ENCODE assay signal across 8 cellular contexts in genomic region chr19:49150106-49150943, GRCh38. TPM values are rescaled to one million over a fixed set of nuclear protein-coding genes. Genes with fewer than 3 reads are reported as not detected.
A peak's percentile ranks its signal among the peaks of the same experiment; 100 is the strongest.
DNase-seq lines count a peak whose midpoint lies in the region; ATAC-seq and TF ChIP-seq lines count a peak whose summit lies in the region.

No MANE protein-coding gene starts in this region.

- DNase-seq in Caco-2 (peak; percentile 92 to 96), NOMO-1 treated with DMSO at 0.1 percent for 48 hours (lab: John Stamatoyannopoulos, UW; ENCODE audit: unreplicated experiment) (peak; percentile 83), fibroblast of gingiva (ENCODE audit: low read depth) (peak; percentile 75), mucosa of gallbladder (ENCODE audit: low spot score) (peak; percentile 92), thyroid gland (peak; percentile 88 to 89)
- peak; percentile 41 for DNase-seq in activated T-cell treated with anti-CD3 and anti-CD28 coated beads, Interleukin-2, amount 50 U/mL, for 4 hours

- POLR2A ChIA-PET in Caco-2 (lab: Charles Lee) = interaction anchor here (0.5 to 2.1 kb wide), 6 partner anchors 22 to 514 kb away, joined by 3 to 14 read pairs (median 3); partner anchors contain the start of genes KCNA7 and NTF4

- intact Hi-C loops in Caco-2 (cut with micrococcal nuclease; ENCODE audit: unreplicated experiment) = loop anchor here (2.0 kb wide), 1 partner anchor 58 kb away; no protein-coding TSS in a partner anchor
- intact Hi-C loops in thyroid gland (cut with DNase I) = loop anchor here (5.0 kb wide), 2 partner anchors 33 to 47 kb away; partner anchors contain the start of genes C19orf73 and PPFIA3

- H3K4me1 ChIP-seq in Caco-2 = peaks cover 13% of the 10 kb centered on the region
- H3K4me1 ChIP-seq in HUES6 (ENCODE audit: control insufficient read depth, insufficient read depth, low read length) = peaks cover 28% of the 10 kb centered on the region
- H3K4me1 ChIP-seq in thyroid gland = peaks cover 23 to 35% of the 10 kb centered on the region in 2 donors

- H3K27me3 Mint-ChIP-seq in Caco-2 (ENCODE audit: insufficient read depth, unreplicated experiment) = no peaks in the 10 kb centered on the region
- peaks cover 79% of the 10 kb centered on the region for H3K27me3 Mint-ChIP-seq in activated T-cell treated with anti-CD3 and anti-CD28 coated beads, Interleukin-2, amount 50 U/mL, for 4 hours (ENCODE audit: low read depth)

- H3K27ac ChIP-seq in HUES6 (ENCODE audit: low read depth, low read length) (peak overlapping the region; percentile 89), thyroid gland (peak overlapping the region; percentile 51 to 84 (median 83))

- TSS peak; percentile 71 for BruUV-seq in Caco-2 (replicated peaks; lab: Mats Ljungman, UMichigan)

- peaks cover 30% of the 10 kb centered on the region for H3K4me1 Mint-ChIP-seq in Caco-2 (ENCODE audit: low read depth, unreplicated experiment)
- H3K4me1 Mint-ChIP-seq in activated T-cell treated with anti-CD3 and anti-CD28 coated beads, Interleukin-2, amount 50 U/mL, for 4 hours (ENCODE audit: low read depth) = peaks cover 23% of the 10 kb centered on the region

- 1% methylated on average over 25 to 30 of the region's 75 CpGs for WGBS in thyroid gland, 2 donors

- H3K9ac ChIP-seq in HUES6 (ENCODE audit: low read length) = peak overlapping the region; percentile 85

- H3K36me3 ChIP-seq in Caco-2 (ENCODE audit: control insufficient read depth, insufficient read depth, low read length) (no peaks in the 10 kb centered on the region), HUES6 (ENCODE audit: control insufficient read depth, insufficient read depth, low read length) (no peaks in the 10 kb centered on the region), thyroid gland (no peaks in the 10 kb centered on the region)

- H3K4me3 ChIP-seq in Caco-2 (ENCODE audit: low read depth, low read length) (peak overlapping the region; percentile 69), HUES6 (ENCODE audit: low read depth, low read length) (peak overlapping the region; percentile 92), thyroid gland (replicated peaks in 1 of 3) (peak overlapping the region; percentile 27 to 60 (median 49))

- H3K9me3 ChIP-seq in Caco-2 (no peaks in the 10 kb centered on the region), HUES6 (ENCODE audit: control insufficient read depth, insufficient read depth, low read depth, low read length) (no peaks in the 10 kb centered on the region), thyroid gland (no peaks in the 10 kb centered on the region)

- TF ChIP-seq CTCF in Caco-2 (IDR thresholded peaks at IDR 0.05; ENCODE audit: insufficient read depth in 1 of 2, low read depth in 1 of 2, low read length in 1 of 2, severe bottlenecking in 1 of 2, unreplicated experiment in 1 of 2) (no peak), thyroid gland (IDR thresholded peaks at IDR 0.05) (peak in 1 of 6 experiments; percentile 11)

- ATAC-seq in activated T-cell treated with anti-CD3 and anti-CD28 coated beads, Interleukin-2, amount 50 U/mL, for 4 hours = no peak
- ATAC-seq in HG03175 (IDR thresholded peaks at IDR 0.05; ENCODE audit: unreplicated experiment) = no peak

- peaks cover 13% of the 10 kb centered on the region for H3K9me3 Mint-ChIP-seq in Caco-2 (ENCODE audit: unreplicated experiment)
- H3K9me3 Mint-ChIP-seq in activated T-cell treated with anti-CD3 and anti-CD28 coated beads, Interleukin-2, amount 50 U/mL, for 4 hours = peaks cover 5% of the 10 kb centered on the region

- peak in 1 of 2 donors; percentile 62 for TF ChIP-seq POLR2A in thyroid gland (IDR thresholded peaks at IDR 0.05)

- H3K4me3 Mint-ChIP-seq in Caco-2 (ENCODE audit: unreplicated experiment) = peak overlapping the region; percentile 91
- H3K4me3 Mint-ChIP-seq in activated T-cell treated with anti-CD3 and anti-CD28 coated beads, Interleukin-2, amount 50 U/mL, for 4 hours = peak overlapping the region; percentile 75

- CTCF ChIA-PET in Caco-2 (lab: Charles Lee) = interaction anchor here (0.6 to 4.6 kb wide), 10 partner anchors 23 to 490 kb away, joined by 4 to 38 read pairs (median 7); partner anchors contain the start of genes LIN7B and PPFIA3

- H3K36me3 Mint-ChIP-seq in Caco-2 (ENCODE audit: insufficient read depth, unreplicated experiment) = peaks cover 58% of the 10 kb centered on the region
- H3K36me3 Mint-ChIP-seq in activated T-cell treated with anti-CD3 and anti-CD28 coated beads, Interleukin-2, amount 50 U/mL, for 4 hours (ENCODE audit: insufficient read depth) = no peaks in the 10 kb centered on the region

- no peaks in the 10 kb centered on the region for H3K27me3 ChIP-seq in Caco-2 (replicated peaks; ENCODE audit: control insufficient read depth, insufficient read depth, low read length)
- H3K27me3 ChIP-seq in HUES6 (ENCODE audit: control insufficient read depth, insufficient read depth, low read length) = peaks cover 27% of the 10 kb centered on the region
- H3K27me3 ChIP-seq in thyroid gland = no peaks in the 10 kb centered on the region

- peak overlapping the region; percentile 61 for H3K27ac Mint-ChIP-seq in Caco-2 (ENCODE audit: unreplicated experiment)

RNA-seq across cellular contexts. Expression of gene HRC, which starts 4.9 kb away (rescaled TPM):
- total RNA-seq in Caco-2 (2022) = not detected in 2 replicates
- not detected for total RNA-seq in activated T-cell treated with anti-CD3 and anti-CD28 coated beads, Interleukin-2, amount 50 U/mL, for 4 hours
- 2.1 TPM for total RNA-seq in mucosa of gallbladder
- total RNA-seq in thyroid gland = 1 to 10 TPM; 1.1 to 4.1 (median 2.1) TPM

RNA-seq across cellular contexts. Expression of gene TRPM4, which starts 7.3 kb away (rescaled TPM):
- total RNA-seq in Caco-2 (2022) = 27.8 and 31.4 TPM in 2 replicates
- under 1 TPM; 0.37 to 0.43 (median 0.38) TPM for total RNA-seq in activated T-cell treated with anti-CD3 and anti-CD28 coated beads, Interleukin-2, amount 50 U/mL, for 4 hours
- total RNA-seq in mucosa of gallbladder = 145 TPM
- total RNA-seq in thyroid gland = 10 to 100 TPM; 18.4 to 36.4 (median 26.1) TPM

RNA-seq across cellular contexts. Expression of gene PPFIA3, which starts 31.0 kb away (rescaled TPM):
- total RNA-seq in Caco-2 (2022) = 11.8 and 12.7 TPM in 2 replicates
- total RNA-seq in activated T-cell treated with anti-CD3 and anti-CD28 coated beads, Interleukin-2, amount 50 U/mL, for 4 hours = 1 to 10 TPM; 3.4 to 5.0 (median 4.0) TPM
- total RNA-seq in mucosa of gallbladder = 9.7 TPM
- total RNA-seq in thyroid gland = 1 to 10 TPM; 4.6 to 7.4 (median 5.3) TPM

RNA-seq across cellular contexts. Expression of gene C19orf73, which starts 31.4 kb away (rescaled TPM):
- total RNA-seq in Caco-2 (2022) (1.7 and 2.1 TPM in 2 replicates), mucosa of gallbladder (2.7 TPM), thyroid gland (10 to 100 TPM in 1 of 4 donors, 1 to 10 TPM in 3; 1.7 to 13.4 (median 6.1) TPM)
- 1 to 10 TPM; 1.5 to 2.9 (median 2.6) TPM for total RNA-seq in activated T-cell treated with anti-CD3 and anti-CD28 coated beads, Interleukin-2, amount 50 U/mL, for 4 hours

RNA-seq across cellular contexts. Expression of gene LIN7B, which starts 36.2 kb away (rescaled TPM):
- total RNA-seq in Caco-2 (2022) = 11.8 and 12.7 TPM in 2 replicates
- 1 to 10 TPM; 4.0 to 6.3 (median 4.2) TPM for total RNA-seq in activated T-cell treated with anti-CD3 and anti-CD28 coated beads, Interleukin-2, amount 50 U/mL, for 4 hours
- total RNA-seq in mucosa of gallbladder = 6.8 TPM
- total RNA-seq in thyroid gland = 10 to 100 TPM; 10.5 to 17.7 (median 13.8) TPM

Comparison
In these comparisons a context has a peak if more than half of its experiments do, and no peak if none do; other contexts are left out.
1. DNase-seq: peak in every context shown above with its lines; median percentile 94 in Caco-2; 92 in mucosa of gallbladder; 88 in thyroid gland; 83 in NOMO-1 treated with DMSO at 0.1 percent for 48 hours; 75 in fibroblast of gingiva; 41 in activated T-cell treated with anti-CD3 and anti-CD28 coated beads, Interleukin-2, amount 50 U/mL, for 4 hours.
2. RNA of gene TRPM4, which starts 7.3 kb away (total RNA-seq): 145 TPM in mucosa of gallbladder (single experiment), 18.4 to 36.4 TPM in thyroid gland and 27.8 to 31.4 TPM in Caco-2; 0.37 to 0.43 TPM in activated T-cell treated with anti-CD3 and anti-CD28 coated beads, Interleukin-2, amount 50 U/mL, for 4 hours; every median in the first group is over 10 times any median in the second.
3. Peak in every context shown above with its lines, with median percentiles within 50 percentile points of each other: H3K4me3 ChIP-seq.